ENCODE assay signal across 29 cellular contexts in genomic region chr5:116664988-116665387, GRCh38.
"Had no signal": no experiment of that assay in that cellular context is flagged by ENCODE, and none has a peak within 500 bp of the region (broad histone marks: within the 10 kb centered on the region; RNA-seq: fewer than 3 reads in every experiment).

No MANE protein-coding gene starts in this region.

- FAIRE-seq: TTC549 had no signal

- H3K4me1 ChIP-seq: ascending aorta had no signal

- H3K4me3 ChIP-seq: ascending aorta had no signal

- H3K36me3 ChIP-seq: ascending aorta had no signal

- DNase-seq: activated B cell treated with CpG ODN at 0.5 μM for 24 hours; activated CD4-positive, alpha-beta memory T cell treated with anti-CD3 and anti-CD28 coated beads for 36 hours; activated CD4-positive, alpha-beta T cell treated with anti-CD3 and anti-CD28 coated beads for 4 hours; activated CD4-positive, alpha-beta T cell treated with anti-CD3 and anti-CD28 coated beads, Interleukin-2, amount 10 ng/mL, durations not matched to agents 24 days and 14 days; activated CD4-positive, alpha-beta T cell treated with anti-CD3 and anti-CD28 coated beads, Interleukin-2, amount 50 U/mL, for 1 hour; activated CD4-positive, alpha-beta T cell treated with anti-CD3 and anti-CD28 coated beads, Interleukin-2, amount 50 U/mL, for 4 hours; activated CD4-positive, CD25-positive, alpha-beta regulatory T cell treated with anti-CD3 and anti-CD28 coated beads, Interleukin-2, amount 50 U/mL, for 72 hours; activated CD8-positive, alpha-beta memory T cell treated with anti-CD3 and anti-CD28 coated beads, Interleukin-2, amount 50 U/mL, for 4 hours; activated CD8-positive, alpha-beta T cell treated with anti-CD3 and anti-CD28 coated beads for 36 hours; activated effector memory CD4-positive, alpha-beta T cell treated with anti-CD3 and anti-CD28 coated beads, Interleukin-2, amount 50 U/mL, for 16 hours; activated gamma-delta T cell treated with Interleukin-2 at 50 U/mL for 16 hours; activated naive CD4-positive, alpha-beta T cell; activated naive CD4-positive, alpha-beta T cell treated with anti-CD3 and anti-CD28 coated beads for 36 hours; activated naive CD8-positive, alpha-beta T cell treated with anti-CD3 and anti-CD28 coated beads, Interleukin-2, amount 10 ng/mL, durations not matched to agents 7 days and 5 days; activated naive CD8-positive, alpha-beta T cell treated with anti-CD3 and anti-CD28 coated beads, Interleukin-2, amount 50 U/mL, for 24 hours; activated T-cell treated with anti-CD3 and anti-CD28 coated beads for 4 hours; activated T-cell treated with anti-CD3 and anti-CD28 coated beads, Interleukin-2, amount 50 U/mL, for 1 hour; activated T-cell treated with anti-CD3 and anti-CD28 coated beads, Interleukin-2, amount 50 U/mL, for 4 hours; activated T-cell treated with anti-CD3 and anti-CD28 coated beads, Interleukin-2, amount 50 U/mL, for 72 hours; amygdala; anterior cingulate cortex; central memory CD4-positive, alpha-beta T cell; T-helper 1 cell; T-helper 2 cell; T-helper 9 cell had no signal

- H3K27me3 ChIP-seq: ascending aorta had no signal

- ATAC-seq: activated CD8-positive, alpha-beta T cell treated with anti-CD3 and anti-CD28 coated beads for 36 hours; activated naive CD8-positive, alpha-beta T cell treated with anti-CD3 and anti-CD28 coated beads, Interleukin-2, amount 50 U/mL, for 24 hours; activated T-cell treated with anti-CD3 and anti-CD28 coated beads, Interleukin-2, amount 50 U/mL, for 4 hours; activated T-cell treated with anti-CD3 and anti-CD28 coated beads, Interleukin-2, amount 50 U/mL, for 72 hours; activated T-helper 17 cell treated with anti-CD3 and anti-CD28 coated beads, Interleukin-2, amount 50 U/mL, for 72 hours had no signal

- H3K27ac ChIP-seq: ascending aorta, VCaP had no signal
